Comparison of ENCODE assay signal across 8 cellular contexts in genomic region chr5:103587185-103587748, GRCh38. TPM values are rescaled to one million over a fixed set of nuclear protein-coding genes. Genes with fewer than 3 reads are reported as not detected.
A peak's percentile ranks its signal among the peaks of the same experiment; 100 is the strongest.
DNase-seq lines count a peak whose midpoint lies in the region; TF ChIP-seq lines count a peak whose summit lies in the region.

No MANE protein-coding gene starts in this region.

- intact Hi-C loops in OCI-LY7 (cut with micrococcal nuclease; ENCODE audit: unreplicated experiment) (no loop called here), uterus (cut with DNase I; ENCODE audit: low total_unique reads) (no loop called here)

- H3K4me3 ChIP-seq in ACC112 (ENCODE audit: low read depth, low read length) (no peak overlapping the region), OCI-LY7 (ENCODE audit: low read depth, low read length, poor library complexity, severe bottlenecking) (no peak overlapping the region), fibroblast of pulmonary artery (replicated peaks; ENCODE audit: low read depth, low read length) (no peak overlapping the region), uterus (no peak overlapping the region)

- peak; percentile 49 for DNase-seq in HT-29 (ENCODE audit: low spot score)
- no peak for DNase-seq in OCI-LY7 (ENCODE audit: low spot score)
- DNase-seq in fibroblast of pulmonary artery (ENCODE audit: low read depth), result peak; percentile 53
- no peak for DNase-seq in uterus
- DNase-seq in C1 segment of cervical spinal cord (lab: John Stamatoyannopoulos, UW), result no peak
- DNase-seq in islet precursor cell, result no peak
- no peak for DNase-seq in amniotic stem cell (lab: John Stamatoyannopoulos, UW)

- H3K9me2 ChIP-seq in OCI-LY7 (ENCODE audit: insufficient read depth, low read length), result no peaks in the 10 kb centered on the region

- CTCF ChIA-PET in OCI-LY7 (lab: Charles Lee; ENCODE audit: unreplicated experiment), result no interaction called here

- no peak overlapping the region for H3K4me2 ChIP-seq in OCI-LY7 (ENCODE audit: low read length)

- TF ChIP-seq CTCF in OCI-LY7 (conservative IDR thresholded peaks at IDR 0.05; ENCODE audit: low read length) (peak; percentile 64), fibroblast of pulmonary artery (IDR thresholded peaks at IDR 0.05; ENCODE audit: low read length, missing control alignments) (peak; percentile 56), uterus (IDR thresholded peaks at IDR 0.05) (peak in 3 of 4 experiments; percentile 4 to 21 (median 11))

- no peaks in the 10 kb centered on the region for H3K36me3 ChIP-seq in ACC112 (ENCODE audit: insufficient read depth, low read length)
- H3K36me3 ChIP-seq in OCI-LY7 (ENCODE audit: insufficient read depth, low read length), result no peaks in the 10 kb centered on the region
- H3K36me3 ChIP-seq in uterus, result no peaks in the 10 kb centered on the region

- H3K27ac ChIP-seq in ACC112 (ENCODE audit: low read depth, low read length) (no peak overlapping the region), OCI-LY7 (ENCODE audit: low read depth, low read length, poor library complexity, severe bottlenecking) (no peak overlapping the region), uterus (no peak overlapping the region)

- no peaks in the 10 kb centered on the region for H4K20me1 ChIP-seq in OCI-LY7 (ENCODE audit: insufficient read depth, low read length)

- no peak for TF ChIP-seq POLR2A in uterus (IDR thresholded peaks at IDR 0.05)

- peaks cover 12% of the 10 kb centered on the region for H3K4me1 ChIP-seq in ACC112 (ENCODE audit: control insufficient read depth, insufficient read depth, low read length, unreplicated experiment)
- H3K4me1 ChIP-seq in OCI-LY7 (ENCODE audit: insufficient read depth, low read length, poor library complexity, severe bottlenecking), result no peaks in the 10 kb centered on the region
- no peaks in the 10 kb centered on the region for H3K4me1 ChIP-seq in uterus

- BruUV-seq in OCI-LY7 (replicated peaks; lab: Mats Ljungman, UMichigan), result no TSS peak

- POLR2A ChIA-PET in OCI-LY7 (lab: Charles Lee), result no interaction called here

- peak overlapping the region; percentile 61 for H2AFZ ChIP-seq in ACC112 (ENCODE audit: low read length, unreplicated experiment)
- H2AFZ ChIP-seq in OCI-LY7 (ENCODE audit: low read length), result no peak overlapping the region

- H3K27me3 ChIP-seq in ACC112 (ENCODE audit: insufficient read depth, low read length), result no peaks in the 10 kb centered on the region
- H3K27me3 ChIP-seq in uterus, result no peaks in the 10 kb centered on the region

- H3K79me2 ChIP-seq in ACC112 (ENCODE audit: control insufficient read depth, insufficient read depth, low read length, unreplicated experiment), result no peaks in the 10 kb centered on the region
- no peaks in the 10 kb centered on the region for H3K79me2 ChIP-seq in OCI-LY7 (ENCODE audit: insufficient read depth, low read depth, low read length)

- H3K9me3 ChIP-seq in OCI-LY7 (ENCODE audit: low read length), result no peaks in the 10 kb centered on the region
- H3K9me3 ChIP-seq in uterus, result no peaks in the 10 kb centered on the region

RNA-seq across cellular contexts. Expression of gene NUDT12, which starts 24.7 kb away (rescaled TPM):
- total RNA-seq in HT-29 (2014; rRNA removed; shearing (Covaris generic)), result 3.3 and 5.1 TPM in 2 replicates
- total RNA-seq in OCI-LY7 (2014; rRNA removed; shearing (Covaris generic)), result 0.06 TPM in 1 of 2 replicates, not detected in the other
- not detected in 2 replicates for total RNA-seq in OCI-LY7 (2022)
- 10 to 100 TPM in 3 of 4 donors, 1 to 10 TPM in 1; 1.5 to 37.1 (median 11.5) TPM for total RNA-seq in uterus

Comparison
In these comparisons a context has a peak if more than half of its experiments do, and no peak if none do; other contexts are left out.
1. DNase-seq: peak in HT-29 (single experiment) and fibroblast of pulmonary artery (single experiment); none in OCI-LY7 (single experiment), uterus (0 of 2), C1 segment of cervical spinal cord (0 of 14), islet precursor cell (single experiment) and amniotic stem cell (single experiment).
2. CTCF ChIP-seq: peak in every context shown above with its lines; median percentile 64 in OCI-LY7; 56 in fibroblast of pulmonary artery; 11 in uterus.